29 cellular contexts compared by ENCODE assay signal in the genomic region with DNA sequence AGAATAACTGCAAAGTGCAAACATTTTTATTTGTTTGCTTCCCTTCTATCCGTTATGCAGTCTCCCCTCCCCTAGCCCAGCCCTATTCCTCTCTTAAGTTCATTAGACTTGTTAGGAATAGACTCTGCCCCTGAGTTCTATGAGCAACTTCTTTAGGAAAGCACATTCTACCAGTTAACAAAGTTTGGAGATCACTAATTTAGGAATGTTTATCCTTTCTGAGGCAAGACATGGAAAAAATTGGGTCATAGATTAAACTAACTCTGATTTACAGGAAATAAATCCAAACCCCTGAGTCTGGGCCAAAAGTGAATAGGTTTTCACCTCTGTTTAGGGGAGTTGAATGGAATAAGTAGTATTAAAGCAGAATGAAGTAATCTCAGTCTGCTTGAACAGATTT. TPM values are rescaled to one million over a fixed set of nuclear protein-coding genes. Genes with fewer than 3 reads are reported as not detected.
DNase-seq lines count a peak whose midpoint lies in the region; ATAC-seq, FAIRE-seq and TF ChIP-seq lines count a peak whose summit lies in the region.
"Had no signal": no experiment of that assay in that cellular context is flagged by ENCODE, and none has a peak within 500 bp of the region (broad histone marks: within the 10 kb centered on the region; RNA-seq: fewer than 3 reads in every experiment).

No MANE protein-coding gene starts in this region.

- in situ Hi-C loops in HepG2 (cut with HindIII; ENCODE audit: extremely low pct_ligation_motif_present, low pct_unique_long_range_greater_than_20kb) = no loop called here

- intact Hi-C loops in HepG2 (cut with micrococcal nuclease; ENCODE audit: unreplicated experiment) = no loop called here

- H3K9me3 ChIP-seq in liver (ENCODE audit: control insufficient read depth in 4 of 4, low read length in 3 of 4) = no peaks in the 10 kb centered on the region
- H3K9me3 ChIP-seq in HepG2 (ENCODE audit: low read length) = no peaks in the 10 kb centered on the region
- H3K9me3 ChIP-seq: BLaER1 treated with 17β-estradiol and CSF1 and Interleukin-3, amounts not matched to agents 10 nM and 100 nM; MG63 had no signal

- no peak overlapping the region for H3K27ac Mint-ChIP-seq in natural killer cell treated with Interleukin-12 subunit alpha and Interleukin-12 subunit beta and Interleukin-15 and Interleukin-18, amount 100 ng/mL, for 72 hours
- H3K27ac Mint-ChIP-seq: CD4-positive, alpha-beta T cell; GM23338; H9 had no signal

- no peak for TF ChIP-seq CTCF in liver (IDR thresholded peaks at IDR 0.05; ENCODE audit: low read depth, low read length, missing input control)
- TF ChIP-seq CTCF in HepG2 (CRISPR knock-in tag; IDR thresholded peaks at IDR 0.05) = no peak
- TF ChIP-seq CTCF in D721Med (IDR thresholded peaks at IDR 0.05; ENCODE audit: insufficient read depth, missing control alignments) = no peak

- no peak overlapping the region for H3K4me3 Mint-ChIP-seq in natural killer cell treated with Interleukin-12 subunit alpha and Interleukin-12 subunit beta and Interleukin-15 and Interleukin-18, amount 100 ng/mL, for 72 hours
- H3K4me3 Mint-ChIP-seq: CD4-positive, alpha-beta T cell; GM23338; H9 had no signal

- TF ChIP-seq RAD21 in liver (IDR thresholded peaks at IDR 0.05) (peak; percentile 40 to 54), HepG2 (CRISPR knock-in tag; IDR thresholded peaks at IDR 0.05) (no peak)

- no peak for DNase-seq in HepG2 (ENCODE audit: low spot score)
- peak; percentile 51 for DNase-seq in fibroblast of gingiva (ENCODE audit: low read depth)
- DNase-seq in fibroblast of the conjunctiva (ENCODE audit: low read depth) = peak; percentile 26
- DNase-seq in stimulated activated naive CD4-positive, alpha-beta T cell treated with Interleukin-2 at 50 U/mL for 16 hours (lab: John Stamatoyannopoulos, UW) = no peak
- DNase-seq in RPMI8226 = no peak
- DNase-seq in D721Med (ENCODE audit: insufficient read length, low spot score) = no peak
- no peak for DNase-seq in natural killer cell treated with Interleukin-12 subunit alpha and Interleukin-12 subunit beta and Interleukin-15 and Interleukin-18, amount 100 ng/mL, for 72 hours (ENCODE audit: low spot score)
- DNase-seq: ACHN; AML-193; CD4-positive, alpha-beta T cell; DMS53; H9; KG1; MG63; NCI-H1105 treated with DMSO at 0.1 percent for 48 hours; NCI-H146; NCI-H1930; NCI-H2107; NCI-H524 treated with DMSO at 0.1 percent for 48 hours; PC-9; SHP77 had no signal

- H3K27ac ChIP-seq in liver (ENCODE audit: low read depth in 1 of 2, low read length in 2 of 2) (peak overlapping the region; percentile 5 to 54), HepG2 (ENCODE audit: extremely low read length, insufficient read depth, low read length) (no peak overlapping the region)
- H3K27ac ChIP-seq: 22Rv1; BLaER1 treated with 17β-estradiol and CSF1 and Interleukin-3, amounts not matched to agents 10 nM and 100 nM; PC-9; RWPE1 had no signal

- H3K4me1 ChIP-seq in liver (ENCODE audit: control insufficient read depth in 4 of 4, insufficient read depth in 4 of 4, low read length in 3 of 4) (peaks cover 1 to 11% (median 11%) of the 10 kb centered on the region in 4 donors), HepG2 (ENCODE audit: insufficient read depth, low read length) (no peaks in the 10 kb centered on the region)
- H3K4me1 ChIP-seq: BLaER1 treated with 17β-estradiol and CSF1 and Interleukin-3, amounts not matched to agents 10 nM and 100 nM had no signal

- 31% methylated on average over 1 of the region's 1 CpG for WGBS in liver
- 72% methylated on average over 1 of the region's 1 CpG for WGBS in HepG2 (ENCODE audit: low lambda C conversion rate)

- H3K9ac ChIP-seq in liver (ENCODE audit: low read depth in 1 of 2, low read length in 2 of 2) (no peak overlapping the region), HepG2 (ENCODE audit: insufficient read depth, low read depth, low read length) (no peak overlapping the region)
- H3K9ac ChIP-seq: BLaER1 treated with 17β-estradiol and CSF1 and Interleukin-3, amounts not matched to agents 10 nM and 100 nM had no signal

- H2AFZ ChIP-seq in HepG2 (ENCODE audit: low read length) = no peak overlapping the region
- H2AFZ ChIP-seq: GM23338, PC-9 had no signal

- H3K4me1 Mint-ChIP-seq in natural killer cell treated with Interleukin-12 subunit alpha and Interleukin-12 subunit beta and Interleukin-15 and Interleukin-18, amount 100 ng/mL, for 72 hours (ENCODE audit: low read depth in 2 of 2) = peaks cover 6 to 7% of the 10 kb centered on the region in 2 donors
- H3K4me1 Mint-ChIP-seq: GM23338, H9 had no signal

- CTCF ChIA-PET in HepG2 (lab: Yijun Ruan, JAX; ENCODE audit: low intra/inter-chr PET ratio, low total read pairs) = no interaction called here

- H4K20me1 ChIP-seq in HepG2 (ENCODE audit: insufficient read depth, low read length) = no peaks in the 10 kb centered on the region
- H4K20me1 ChIP-seq: BLaER1 treated with 17β-estradiol and CSF1 and Interleukin-3, amounts not matched to agents 10 nM and 100 nM had no signal

- peak overlapping the region in 1 of 3 donors; percentile 29 for H3K4me3 ChIP-seq in liver (ENCODE audit: low read depth in 1 of 3, low read length in 3 of 3)
- no peak overlapping the region for H3K4me3 ChIP-seq in HepG2 (replicated peaks in 1 of 3; ENCODE audit: insufficient read depth in 1 of 3, low read depth in 2 of 3, low read length in 3 of 3)
- H3K4me3 ChIP-seq: BLaER1 treated with 17β-estradiol and CSF1 and Interleukin-3, amounts not matched to agents 10 nM and 100 nM; GM12878; GM23338; MG63; PC-9 had no signal

- H3K4me2 ChIP-seq in HepG2 (ENCODE audit: low read depth, low read length) = no peak overlapping the region
- H3K4me2 ChIP-seq: BLaER1 treated with 17β-estradiol and CSF1 and Interleukin-3, amounts not matched to agents 10 nM and 100 nM; GM23338; PC-9 had no signal

- no TSS peak for BruUV-seq in HepG2 (replicated peaks; lab: Mats Ljungman, UMichigan)

- no peak for FAIRE-seq in HepG2 (lab: Jason Lieb, UNC)
- FAIRE-seq in D721Med (lab: Jason Lieb, UNC) = no peak
- FAIRE-seq: G401.6, GM12878, HTR-8/SVneo had no signal

- H3K27me3 ChIP-seq in liver (ENCODE audit: control insufficient read depth in 4 of 4, insufficient read depth in 4 of 4, low read length in 3 of 4) (no peaks in the 10 kb centered on the region), HepG2 (ENCODE audit: control insufficient read depth in 1 of 2, insufficient read depth in 2 of 2, low read length in 2 of 2) (no peaks in the 10 kb centered on the region)
- H3K27me3 ChIP-seq: BLaER1 treated with 17β-estradiol and CSF1 and Interleukin-3, amounts not matched to agents 10 nM and 100 nM; MG63 had no signal

- no peaks in the 10 kb centered on the region for H3K27me3 Mint-ChIP-seq in natural killer cell treated with Interleukin-12 subunit alpha and Interleukin-12 subunit beta and Interleukin-15 and Interleukin-18, amount 100 ng/mL, for 72 hours
- H3K27me3 Mint-ChIP-seq: CD4-positive, alpha-beta T cell had no signal

- no peak for TF ChIP-seq POLR2A in HepG2 (IDR thresholded peaks at IDR 0.05; ENCODE audit: insufficient read depth in 1 of 2, low read depth in 2 of 2, low read length in 2 of 2)

- POLR2A ChIA-PET in HepG2 (lab: Yijun Ruan, JAX) = no interaction called here

- H3K36me3 Mint-ChIP-seq in natural killer cell treated with Interleukin-12 subunit alpha and Interleukin-12 subunit beta and Interleukin-15 and Interleukin-18, amount 100 ng/mL, for 72 hours = no peaks in the 10 kb centered on the region

- no peak for ATAC-seq in HepG2
- ATAC-seq in natural killer cell treated with Interleukin-12 subunit alpha and Interleukin-12 subunit beta and Interleukin-15 and Interleukin-18, amount 100 ng/mL, for 72 hours = no peak
- ATAC-seq: GM12878, GM23338 had no signal

- TF ChIP-seq EP300 in HepG2 (IDR thresholded peaks at IDR 0.05; ENCODE audit: low read depth in 2 of 2, low read length in 2 of 2) = no peak
- no peak for TF ChIP-seq EP300 in HepG2 (CRISPR knock-in tag; IDR thresholded peaks at IDR 0.05; ENCODE audit: borderline replicate concordance)

- H3K79me2 ChIP-seq in HepG2 (ENCODE audit: insufficient read depth, low read length) = no peaks in the 10 kb centered on the region

- H3K36me3 ChIP-seq in liver (ENCODE audit: control insufficient read depth in 4 of 4, insufficient read depth in 3 of 4, low read depth in 1 of 4, low read length in 3 of 4) (no peaks in the 10 kb centered on the region), HepG2 (replicated peaks in 1 of 2; ENCODE audit: control insufficient read depth in 1 of 2, insufficient read depth in 2 of 2, low read length in 2 of 2) (no peaks in the 10 kb centered on the region)
- H3K36me3 ChIP-seq: MG63 had no signal

- H3K9me3 Mint-ChIP-seq in natural killer cell treated with Interleukin-12 subunit alpha and Interleukin-12 subunit beta and Interleukin-15 and Interleukin-18, amount 100 ng/mL, for 72 hours = no peaks in the 10 kb centered on the region
- H3K9me3 Mint-ChIP-seq: CD4-positive, alpha-beta T cell; GM23338; H9 had no signal

TF ChIP-seq in HepG2, 621 proteins besides CTCF, POLR2A, EP300 and RAD21 (continues in another document):
- TF ChIP-seq ZNF672 (CRISPR knock-in tag; IDR thresholded peaks at IDR 0.05) = no peak

RNA-seq across cellular contexts. Expression of a gene that starts 34.4 kb away (rescaled TPM):
- total RNA-seq in liver (1 to 10 TPM in 1 of 2 donors, under 1 TPM in 1; 0.47 to 1.4 TPM), HepG2 (2016; rRNA removed; fragmentation: Illumina TruSeq; extraction: Trizol) (0.04 TPM in 1 of 2 replicates, not detected in the other)
- polyA plus RNA-seq in liver (under 1 TPM; 0.46 to 0.53 TPM), HepG2 (2011; rRNA removed) (0.03 TPM in 2 replicates)
- total RNA-seq in HepG2 (2016; cell fraction: cytosol; rRNA removed; fragmentation: Illumina TruSeq; extraction: Trizol; ENCODE audit: low read depth) = not detected in 2 replicates
- total RNA-seq in HepG2 (2016; cell fraction: insoluble cytoplasmic fraction; rRNA removed; fragmentation: Illumina TruSeq; extraction: Trizol) = 0.04 TPM in 1 of 2 replicates, not detected in the other
- total RNA-seq in HepG2 (2016; cell fraction: membrane; rRNA removed; fragmentation: Illumina TruSeq; extraction: Trizol) = not detected in 2 replicates
- total RNA-seq in HepG2 (2016; cell fraction: nucleus; rRNA removed; fragmentation: Illumina TruSeq; extraction: Trizol) = not detected in 2 replicates
- polyA plus RNA-seq in HepG2 (2011; cell fraction: cytosol; rRNA removed) = 0.01 TPM in 2 replicates
- polyA plus RNA-seq in HepG2 (2011; cell fraction: nucleus; rRNA removed) = 0.06 TPM in 1 of 2 replicates, not detected in the other
- polyA plus RNA-seq in HepG2 (2012) = not detected in 2 replicates
- polyA plus RNA-seq in HepG2 (2016; cell fraction: cytosol; fragmentation: Illumina TruSeq; extraction: Trizol; ENCODE audit: low read depth) = not detected in 2 replicates
- polyA plus RNA-seq in HepG2 (2016; cell fraction: insoluble cytoplasmic fraction; fragmentation: Illumina TruSeq; extraction: Trizol; ENCODE audit: low read depth) = not detected in 2 replicates
- polyA plus RNA-seq in HepG2 (2016; cell fraction: membrane; fragmentation: Illumina TruSeq; extraction: Trizol; ENCODE audit: low read depth) = not detected in 2 replicates
- polyA plus RNA-seq in HepG2 (2016; cell fraction: nucleus; fragmentation: Illumina TruSeq; extraction: Trizol; ENCODE audit: insufficient read depth, low read depth) = not detected in 2 replicates
- polyA minus RNA-seq in HepG2 (2011; rRNA and poly(A)+ RNA removed; ENCODE audit: low replicate concordance) = not detected in 2 replicates
- not detected in 2 replicates for polyA minus RNA-seq in HepG2 (2011; cell fraction: cytosol; rRNA and poly(A)+ RNA removed)
- polyA minus RNA-seq in HepG2 (2011; cell fraction: nucleus; rRNA and poly(A)+ RNA removed) = not detected in 2 replicates
- not detected for total RNA-seq in natural killer cell treated with Interleukin-12 subunit alpha and Interleukin-12 subunit beta and Interleukin-15 and Interleukin-18, amount 100 ng/mL, for 72 hours
- total RNA-seq: CD4-positive, alpha-beta T cell; GM12878; PC-9 had no signal

Comparison
In these comparisons a context has a peak if more than half of its experiments do, and no peak if none do; other contexts are left out.
1. DNase-seq: peak in fibroblast of gingiva (single experiment) and fibroblast of the conjunctiva (single experiment); none in HepG2 (single experiment), stimulated activated naive CD4-positive, alpha-beta T cell treated with Interleukin-2 at 50 U/mL for 16 hours (single experiment), RPMI8226 (single experiment), D721Med (single experiment) and natural killer cell treated with Interleukin-12 subunit alpha and Interleukin-12 subunit beta and Interleukin-15 and Interleukin-18, amount 100 ng/mL, for 72 hours (single experiment).